9 cellular contexts compared by ENCODE assay signal in genomic region chr7:45978010-45978681, GRCh38. TPM values are rescaled to one million over a fixed set of nuclear protein-coding genes. Genes with fewer than 3 reads are reported as not detected.
A peak's percentile ranks its signal among the peaks of the same experiment; 100 is the strongest.
DNase-seq lines count a peak whose midpoint lies in the region; ATAC-seq, FAIRE-seq and TF ChIP-seq lines count a peak whose summit lies in the region.
"Had no signal": no experiment of that assay in that cellular context is flagged by ENCODE, and none has a peak within 500 bp of the region (broad histone marks: within the 10 kb centered on the region; RNA-seq: fewer than 3 reads in every experiment).

No MANE protein-coding gene starts in this region.

- TF ChIP-seq RAD21 in neural cell (conservative IDR thresholded peaks at IDR 0.05) = no peak

- H3K4me1 ChIP-seq in right atrium auricular region = peaks cover 0 to 29% of the 10 kb centered on the region in 2 donors

- no peaks in the 10 kb centered on the region for H3K79me2 ChIP-seq in neural cell (replicated peaks; ENCODE audit: insufficient read depth, low read length)

- peaks cover 2% of the 10 kb centered on the region for H3K27me3 Mint-ChIP-seq in endothelial cell (ENCODE audit: unreplicated experiment)

- no peak overlapping the region for H2AFZ ChIP-seq in neural cell (ENCODE audit: low read depth, low read length)

- no peak overlapping the region for H3K4me2 ChIP-seq in neural cell (ENCODE audit: low read length)

- no peaks in the 10 kb centered on the region for H4K20me1 ChIP-seq in neural cell (ENCODE audit: insufficient read depth)

- no peak for FAIRE-seq in D721Med (lab: Jason Lieb, UNC)
- FAIRE-seq: GM18507 had no signal

- intact Hi-C loops in Right ventricle myocardium superior (cut with DNase I) = no loop called here

- TF ChIP-seq CTCF in right atrium auricular region (IDR thresholded peaks at IDR 0.05) (no peak), endothelial cell (IDR thresholded peaks at IDR 0.05; ENCODE audit: unreplicated experiment) (no peak), neural cell (IDR thresholded peaks at IDR 0.05; ENCODE audit: poor library complexity, severe bottlenecking) (no peak), D721Med (IDR thresholded peaks at IDR 0.05; ENCODE audit: insufficient read depth, missing control alignments) (no peak)

- H3K27ac Mint-ChIP-seq in endothelial cell (ENCODE audit: unreplicated experiment) = peak overlapping the region; percentile 43

- H3K9me3 ChIP-seq in right atrium auricular region (no peaks in the 10 kb centered on the region), neural cell (ENCODE audit: low read length) (no peaks in the 10 kb centered on the region)

- no peak overlapping the region for H3K4me3 Mint-ChIP-seq in endothelial cell (ENCODE audit: unreplicated experiment)

- peak; percentile 47 for ATAC-seq in Right ventricle myocardium superior (ENCODE audit: poor library complexity)
- ATAC-seq in HG02678 (IDR thresholded peaks at IDR 0.05; ENCODE audit: unreplicated experiment) = no peak
- no peak for ATAC-seq in HG02884 (IDR thresholded peaks at IDR 0.05; ENCODE audit: unreplicated experiment)

- no peak overlapping the region for H3K4me3 ChIP-seq in right atrium auricular region
- peak overlapping the region; percentile 28 for H3K4me3 ChIP-seq in neural cell (ENCODE audit: low read length)

- H3K9me2 ChIP-seq in neural cell (ENCODE audit: insufficient read depth, low read length) = no peaks in the 10 kb centered on the region

- H3K9me3 Mint-ChIP-seq in endothelial cell (ENCODE audit: unreplicated experiment) = no peaks in the 10 kb centered on the region

- DNase-seq in Right ventricle myocardium superior (no peak), right atrium auricular region (ENCODE audit: low spot score) (no peak), NOMO-1 (lab: John Stamatoyannopoulos, UW; ENCODE audit: unreplicated experiment in 2 of 2) (peak; percentile 54 to 85), endothelial cell (ENCODE audit: low spot score) (no peak), D721Med (ENCODE audit: insufficient read length, low spot score) (no peak)

- peaks cover 20% of the 10 kb centered on the region for H3K4me1 Mint-ChIP-seq in endothelial cell (ENCODE audit: unreplicated experiment)

- H3K27me3 ChIP-seq in right atrium auricular region (no peaks in the 10 kb centered on the region), neural cell (ENCODE audit: insufficient read depth, low read depth, low read length) (no peaks in the 10 kb centered on the region)

- peak; percentile 84 for TF ChIP-seq EP300 in neural cell (conservative IDR thresholded peaks at IDR 0.05; ENCODE audit: poor library complexity, severe bottlenecking)

- no peaks in the 10 kb centered on the region for H3F3A ChIP-seq in neural cell (ENCODE audit: insufficient read depth, low read length, poor library complexity, severe bottlenecking)

- H3K36me3 ChIP-seq in right atrium auricular region = no peaks in the 10 kb centered on the region
- no peaks in the 10 kb centered on the region for H3K36me3 ChIP-seq in neural cell (ENCODE audit: insufficient read depth, low read length)

- no peak overlapping the region for H3K9ac ChIP-seq in neural cell (ENCODE audit: low read length)

- H3K27ac ChIP-seq in right atrium auricular region = peak overlapping the region in 1 of 2 donors; percentile 4
- no peak overlapping the region for H3K27ac ChIP-seq in neural cell (ENCODE audit: low read length)

- peaks cover 3% of the 10 kb centered on the region for H3K36me3 Mint-ChIP-seq in endothelial cell (ENCODE audit: low read depth, unreplicated experiment)

TF ChIP-seq in neural cell, 6 proteins besides CTCF, POLR2A, EP300 and RAD21:
- TF ChIP-seq POLR2AphosphoS5 (IDR thresholded peaks at IDR 0.05) (peak; percentile 76), MXI1 (conservative IDR thresholded peaks at IDR 0.05; ENCODE audit: poor library complexity, severe bottlenecking) (peak; percentile 55), SMC3 (conservative IDR thresholded peaks at IDR 0.05; ENCODE audit: poor library complexity) (no peak)
TF ChIP-seq in neural cell: peak in this region for 2.

RNA-seq across cellular contexts. Expression of gene IGFBP3, which starts 57.1 kb away (rescaled TPM):
- total RNA-seq in Right ventricle myocardium superior = 52.3 TPM
- 100 to 1,000 TPM; 122 to 251 TPM for total RNA-seq in right atrium auricular region
- total RNA-seq in endothelial cell (ENCODE audit: unreplicated experiment) = 125 TPM
- 1.6 and 3.9 TPM in 2 replicates for polyA plus RNA-seq in neural cell
- 1.2 and 1.3 TPM in 2 replicates for polyA minus RNA-seq in neural cell

Comparison
In these comparisons a context has a peak if more than half of its experiments do, and no peak if none do; other contexts are left out.
1. DNase-seq: peak in NOMO-1 (2 of 2); none in Right ventricle myocardium superior (single experiment), right atrium auricular region (single experiment), endothelial cell (single experiment) and D721Med (single experiment).